In genomic region chr12:46794593-46795190, GRCh38 we compare ENCODE assay signal across 14 cellular contexts.
DNase-seq lines count a peak whose midpoint lies in the region; ATAC-seq and TF ChIP-seq lines count a peak whose summit lies in the region.
"Had no signal": no experiment of that assay in that cellular context is flagged by ENCODE, and none has a peak within 500 bp of the region (broad histone marks: within the 10 kb centered on the region; RNA-seq: fewer than 3 reads in every experiment).

No MANE protein-coding gene starts in this region.

- ATAC-seq in GM18873 (IDR thresholded peaks at IDR 0.05; ENCODE audit: low FRiP score, unreplicated experiment) (peak; percentile 70), GM21786 (IDR thresholded peaks at IDR 0.05; ENCODE audit: unreplicated experiment) (peak; percentile 76), HG03378 (IDR thresholded peaks at IDR 0.05; ENCODE audit: unreplicated experiment) (peak; percentile 53)
- ATAC-seq: esophagus mucosa had no signal

- DNase-seq in GM13976 (ENCODE audit: low spot score) (peak; percentile 4), T1000 (lab: John Stamatoyannopoulos, UW) (no peak), NCI-H510A (lab: John Stamatoyannopoulos, UW) (no peak), DMS 273 treated with DMSO at 0.1 percent for 48 hours (lab: John Stamatoyannopoulos, UW) (no peak)
- no peak for DNase-seq in NK-92 treated with Interleukin-12 subunit alpha and Interleukin-12 subunit beta, amount 100 ng/mL, for 24 hours (lab: John Stamatoyannopoulos, UW)
- DNase-seq: activated naive CD4-positive, alpha-beta T cell treated with anti-CD3 and anti-CD28 coated beads, Interleukin-2, amount 10 ng/mL, durations not matched to agents 7 days and 5 days; CD4-positive, alpha-beta memory T cell; H9; NCI-H1092; stimulated activated CD4-positive, alpha-beta T cell treated with anti-CD3 and anti-CD28 coated beads, Interleukin-4, amount 100 ng/mL, for 24 hours had no signal

- TF ChIP-seq CTCF in GM13976 (IDR thresholded peaks at IDR 0.05; ENCODE audit: borderline replicate concordance, control extremely low read depth, extremely low read depth, insufficient read depth, missing control alignments) = no peak

- in situ Hi-C loops in GM13976 (cut with MboI; ENCODE audit: low sequenced_read_pairs, unreplicated experiment) = no loop called here
